10 cellular contexts compared by ENCODE assay signal in genomic region chr19:41872384-41872774, GRCh38. TPM values are rescaled to one million over a fixed set of nuclear protein-coding genes. Genes with fewer than 3 reads are reported as not detected.
DNase-seq lines count a peak whose midpoint lies in the region; ATAC-seq and TF ChIP-seq lines count a peak whose summit lies in the region.
"Had no signal": no experiment of that assay in that cellular context is flagged by ENCODE, and none has a peak within 500 bp of the region (broad histone marks: within the 10 kb centered on the region; RNA-seq: fewer than 3 reads in every experiment).

No MANE protein-coding gene starts in this region.

- H3K27ac Mint-ChIP-seq in T-helper 17 cell = peak overlapping the region; percentile 97

- H3K9me3 ChIP-seq in T-helper 17 cell (ENCODE audit: control insufficient read depth, low read length, poor library complexity, severe bottlenecking) = no peaks in the 10 kb centered on the region
- H3K9me3 ChIP-seq: thoracic aorta had no signal

- DNase-seq in GM12865 (ENCODE audit: low read depth) (peak; percentile 49), T-helper 17 cell (no peak), fibroblast of peridontal ligament (ENCODE audit: extremely low read depth) (peak; percentile 25), NCI-H1417 treated with DMSO at 0.1 percent for 48 hours (lab: John Stamatoyannopoulos, UW) (no peak), superior temporal gyrus (ENCODE audit: extremely low spot score) (no peak)

- ATAC-seq in T-helper 17 cell = no peak
- no peak for ATAC-seq in GM18505 (IDR thresholded peaks at IDR 0.05; ENCODE audit: unreplicated experiment)
- ATAC-seq in GM18873 (IDR thresholded peaks at IDR 0.05; ENCODE audit: low FRiP score, unreplicated experiment) = no peak

- H3K4me3 Mint-ChIP-seq in T-helper 17 cell = peak overlapping the region; percentile 7

- H3K27me3 Mint-ChIP-seq in T-helper 17 cell = no peaks in the 10 kb centered on the region

- H3K36me3 Mint-ChIP-seq in T-helper 17 cell (ENCODE audit: low read depth) = peaks cover 3% of the 10 kb centered on the region

- TF ChIP-seq CTCF in 22Rv1 (IDR thresholded peaks at IDR 0.05) (no peak), GM12865 (IDR thresholded peaks at IDR 0.05; ENCODE audit: insufficient read depth, low read depth, low read length, missing control alignments) (no peak)

- no peak for TF ChIP-seq POLR2A in GM18505 (IDR thresholded peaks at IDR 0.05; ENCODE audit: borderline replicate concordance, extremely low read depth, insufficient read depth, insufficient read length)

- H3K4me1 Mint-ChIP-seq in T-helper 17 cell = peaks cover 56% of the 10 kb centered on the region

- no peak overlapping the region for H3K4me3 ChIP-seq in GM12865 (ENCODE audit: low read depth, low read length)
- H3K4me3 ChIP-seq: thoracic aorta had no signal

- H3K27ac ChIP-seq in 22Rv1 = peak overlapping the region; percentile 49
- H3K27ac ChIP-seq: thoracic aorta had no signal

RNA-seq across cellular contexts. Expression of gene CD79A, which starts 4.7 kb away (rescaled TPM):
- total RNA-seq in T-helper 17 cell = 10 to 100 TPM in 1 of 2 donors, 1 to 10 TPM in 1; 1.6 to 27.3 TPM
- total RNA-seq: IMR-90, thoracic aorta had no signal

RNA-seq across cellular contexts. Expression of gene ARHGEF1, which starts 10.6 kb away (rescaled TPM):
- total RNA-seq in T-helper 17 cell = 100 to 1,000 TPM; 929 to 961 TPM

RNA-seq across cellular contexts. Expression of gene RPS19, which starts 12.3 kb away (rescaled TPM):
- total RNA-seq in T-helper 17 cell = 1,000 to 10,000 TPM; 3,299 to 3,349 TPM

RNA-seq across cellular contexts. Expression of gene DMRTC2, which starts 27.5 kb away (rescaled TPM):
- total RNA-seq in T-helper 17 cell = not detected
- total RNA-seq: IMR-90, thoracic aorta had no signal

RNA-seq across cellular contexts. Expression of gene LYPD4, which starts 27.9 kb away (rescaled TPM):
- total RNA-seq in T-helper 17 cell = not detected
- total RNA-seq: IMR-90, thoracic aorta had no signal

Comparison
In these comparisons a context has a peak if more than half of its experiments do, and no peak if none do; other contexts are left out.
1. DNase-seq: peak in GM12865 (single experiment) and fibroblast of peridontal ligament (single experiment); none in T-helper 17 cell (0 of 3), NCI-H1417 treated with DMSO at 0.1 percent for 48 hours (single experiment) and superior temporal gyrus (single experiment).